Comparison of ENCODE assay signal across 37 cellular contexts in genomic region chr12:129246630-129247029, GRCh38.
"Had no signal": no experiment of that assay in that cellular context is flagged by ENCODE, and none has a peak within 500 bp of the region (broad histone marks: within the 10 kb centered on the region; RNA-seq: fewer than 3 reads in every experiment).

No MANE protein-coding gene starts in this region.

- H3K36me3 Mint-ChIP-seq: activated naive CD4-positive, alpha-beta T cell treated with anti-CD3 and anti-CD28 coated beads, Interleukin-2, amount 10 ng/mL, durations not matched to agents 7 days and 5 days; activated naive CD4-positive, alpha-beta T cell treated with anti-CD3 and anti-CD28 coated beads, Interleukin-2, amount 50 U/mL, for 24 hours; activated naive CD8-positive, alpha-beta T cell; activated naive CD8-positive, alpha-beta T cell treated with anti-CD3 and anti-CD28 coated beads for 36 hours; activated naive CD8-positive, alpha-beta T cell treated with anti-CD3 and anti-CD28 coated beads, Interleukin-2, amount 10 ng/mL, durations not matched to agents 7 days and 5 days; brain had no signal

- DNase-seq: activated effector memory CD4-positive, alpha-beta T cell treated with anti-CD3 and anti-CD28 coated beads, Interleukin-2, amount 50 U/mL, for 16 hours; activated effector memory CD4-positive, alpha-beta T cell treated with Interleukin-2 at 50 U/mL for 16 hours; activated gamma-delta T cell; activated gamma-delta T cell treated with Interleukin-2 at 50 U/mL for 16 hours; activated naive CD4-positive, alpha-beta T cell; activated naive CD4-positive, alpha-beta T cell treated with anti-CD3 and anti-CD28 coated beads for 36 hours; activated naive CD4-positive, alpha-beta T cell treated with anti-CD3 and anti-CD28 coated beads, Interleukin-2, amount 10 ng/mL, durations not matched to agents 7 days and 5 days; activated naive CD4-positive, alpha-beta T cell treated with anti-CD3 and anti-CD28 coated beads, Interleukin-2, amount 50 U/mL, for 16 hours; activated naive CD4-positive, alpha-beta T cell treated with Interleukin-2 at 50 U/mL for 16 hours; activated naive CD8-positive, alpha-beta T cell treated with anti-CD3 and anti-CD28 coated beads for 36 hours; activated naive CD8-positive, alpha-beta T cell treated with anti-CD3 and anti-CD28 coated beads, Interleukin-2, amount 10 ng/mL, durations not matched to agents 7 days and 5 days; activated naive CD8-positive, alpha-beta T cell treated with anti-CD3 and anti-CD28 coated beads, Interleukin-2, amount 50 U/mL, for 24 hours; activated T-cell treated with anti-CD3 and anti-CD28 coated beads, Interleukin-2, amount 50 U/mL, for 1 hour; activated T-cell treated with anti-CD3 and anti-CD28 coated beads, Interleukin-2, amount 50 U/mL, for 4 hours; activated T-cell treated with anti-CD3 and anti-CD28 coated beads, Interleukin-2, amount 50 U/mL, for 48 hours; activated T-cell treated with anti-CD3 and anti-CD28 coated beads, Interleukin-2, amount 50 U/mL, for 72 hours; adrenal gland; amniotic stem cell; amygdala; anterior cingulate cortex; aorta; body of pancreas; brain microvascular endothelial cell; caudate nucleus; central memory CD4-positive, alpha-beta T cell; cerebellar nuclear complex had no signal

- H3K9me3 ChIP-seq: adrenal gland, ascending aorta, body of pancreas, breast epithelium had no signal

- H3K4me3 ChIP-seq: adrenal gland, ascending aorta, body of pancreas, breast epithelium, cardiac muscle cell had no signal

- H3K4me1 Mint-ChIP-seq: activated naive CD4-positive, alpha-beta T cell treated with anti-CD3 and anti-CD28 coated beads, Interleukin-2, amount 10 ng/mL, durations not matched to agents 7 days and 5 days; activated naive CD4-positive, alpha-beta T cell treated with anti-CD3 and anti-CD28 coated beads, Interleukin-2, amount 50 U/mL, for 24 hours; activated naive CD8-positive, alpha-beta T cell treated with anti-CD3 and anti-CD28 coated beads for 36 hours; activated naive CD8-positive, alpha-beta T cell treated with anti-CD3 and anti-CD28 coated beads, Interleukin-2, amount 10 ng/mL, durations not matched to agents 7 days and 5 days; activated naive CD8-positive, alpha-beta T cell treated with anti-CD3 and anti-CD28 coated beads, Interleukin-2, amount 50 U/mL, for 24 hours; activated T-helper 17 cell treated with anti-CD3 and anti-CD28 coated beads, Interleukin-2, amount 50 U/mL, for 72 hours; brain; central memory CD8-positive, alpha-beta T cell had no signal

- H3K9me3 Mint-ChIP-seq: activated naive CD4-positive, alpha-beta T cell treated with anti-CD3 and anti-CD28 coated beads, Interleukin-2, amount 50 U/mL, for 24 hours; central memory CD8-positive, alpha-beta T cell had no signal

- H3K36me3 ChIP-seq: adrenal gland, ascending aorta, brain microvascular endothelial cell, breast epithelium, cardiac muscle cell had no signal

- H3K27ac ChIP-seq: adrenal gland, ascending aorta, body of pancreas, brain microvascular endothelial cell, breast epithelium, cardiac muscle cell had no signal

- H3K27ac Mint-ChIP-seq: activated naive CD4-positive, alpha-beta T cell treated with anti-CD3 and anti-CD28 coated beads for 36 hours; activated naive CD4-positive, alpha-beta T cell treated with anti-CD3 and anti-CD28 coated beads, Interleukin-2, amount 10 ng/mL, durations not matched to agents 7 days and 5 days; activated naive CD4-positive, alpha-beta T cell treated with anti-CD3 and anti-CD28 coated beads, Interleukin-2, amount 50 U/mL, for 24 hours; activated naive CD4-positive, alpha-beta T cell treated with anti-CD3 and anti-CD28 coated beads, Interleukin-2, amount 50 U/mL, for 72 hours; activated naive CD8-positive, alpha-beta T cell; activated naive CD8-positive, alpha-beta T cell treated with anti-CD3 and anti-CD28 coated beads for 36 hours; activated naive CD8-positive, alpha-beta T cell treated with anti-CD3 and anti-CD28 coated beads, Interleukin-2, amount 10 ng/mL, durations not matched to agents 7 days and 5 days; activated naive CD8-positive, alpha-beta T cell treated with anti-CD3 and anti-CD28 coated beads, Interleukin-2, amount 50 U/mL, for 24 hours; activated T-cell treated with anti-CD3 and anti-CD28 coated beads, Interleukin-2, amount 50 U/mL, for 72 hours; activated T-helper 1 cell treated with anti-CD3 and anti-CD28 coated beads, Interleukin-12 subunit alpha, Interleukin-12 subunit beta, Interleukin-2, Interleukin-4 antibody, amounts not matched to agents 30 ng/mL and 10 ng/mL and 1 ng/mL, durations not matched to agents 14 hours and 24 hours and 36 hours; activated T-helper 17 cell treated with anti-CD3 and anti-CD28 coated beads, Interleukin-2, amount 50 U/mL, for 72 hours; activated T-helper 2 cell treated with anti-CD3 and anti-CD28 coated beads, Interferon-gamma antibody, Interleukin-2, Interleukin-4, amounts not matched to agents 10 μg/mL and 5 μg/mL and 100 μg/mL, durations not matched to agents 14 hours and 24 hours and 36 hours; brain had no signal

- H3K27me3 ChIP-seq: adrenal gland, ascending aorta, body of pancreas, brain microvascular endothelial cell, breast epithelium, cardiac muscle cell had no signal

- H3K4me3 Mint-ChIP-seq: activated naive CD4-positive, alpha-beta T cell treated with anti-CD3 and anti-CD28 coated beads for 36 hours; activated naive CD4-positive, alpha-beta T cell treated with anti-CD3 and anti-CD28 coated beads, Interleukin-2, amount 10 ng/mL, durations not matched to agents 7 days and 5 days; activated naive CD4-positive, alpha-beta T cell treated with anti-CD3 and anti-CD28 coated beads, Interleukin-2, amount 50 U/mL, for 24 hours; activated naive CD8-positive, alpha-beta T cell; activated naive CD8-positive, alpha-beta T cell treated with anti-CD3 and anti-CD28 coated beads for 36 hours; activated naive CD8-positive, alpha-beta T cell treated with anti-CD3 and anti-CD28 coated beads, Interleukin-2, amount 10 ng/mL, durations not matched to agents 7 days and 5 days; activated naive CD8-positive, alpha-beta T cell treated with anti-CD3 and anti-CD28 coated beads, Interleukin-2, amount 50 U/mL, for 24 hours; activated T-cell treated with anti-CD3 and anti-CD28 coated beads, Interleukin-2, amount 50 U/mL, for 4 hours; activated T-cell treated with anti-CD3 and anti-CD28 coated beads, Interleukin-2, amount 50 U/mL, for 72 hours; activated T-helper 1 cell treated with anti-CD3 and anti-CD28 coated beads, Interleukin-12 subunit alpha, Interleukin-12 subunit beta, Interleukin-2, Interleukin-4 antibody, amounts not matched to agents 30 ng/mL and 10 ng/mL and 1 ng/mL, durations not matched to agents 14 hours and 24 hours and 36 hours; activated T-helper 17 cell treated with anti-CD3 and anti-CD28 coated beads, Interleukin-2, amount 50 U/mL, for 72 hours; brain; central memory CD8-positive, alpha-beta T cell had no signal

- H3K27me3 Mint-ChIP-seq: activated naive CD4-positive, alpha-beta T cell treated with anti-CD3 and anti-CD28 coated beads, Interleukin-2, amount 10 ng/mL, durations not matched to agents 7 days and 5 days; activated naive CD4-positive, alpha-beta T cell treated with anti-CD3 and anti-CD28 coated beads, Interleukin-2, amount 50 U/mL, for 24 hours; activated naive CD8-positive, alpha-beta T cell; activated naive CD8-positive, alpha-beta T cell treated with anti-CD3 and anti-CD28 coated beads for 36 hours; activated naive CD8-positive, alpha-beta T cell treated with anti-CD3 and anti-CD28 coated beads, Interleukin-2, amount 10 ng/mL, durations not matched to agents 7 days and 5 days; activated naive CD8-positive, alpha-beta T cell treated with anti-CD3 and anti-CD28 coated beads, Interleukin-2, amount 50 U/mL, for 24 hours; activated T-helper 17 cell treated with anti-CD3 and anti-CD28 coated beads, Interleukin-2, amount 50 U/mL, for 72 hours had no signal
